ENCODE assay signal across 1 cellular context in the genomic region with DNA sequence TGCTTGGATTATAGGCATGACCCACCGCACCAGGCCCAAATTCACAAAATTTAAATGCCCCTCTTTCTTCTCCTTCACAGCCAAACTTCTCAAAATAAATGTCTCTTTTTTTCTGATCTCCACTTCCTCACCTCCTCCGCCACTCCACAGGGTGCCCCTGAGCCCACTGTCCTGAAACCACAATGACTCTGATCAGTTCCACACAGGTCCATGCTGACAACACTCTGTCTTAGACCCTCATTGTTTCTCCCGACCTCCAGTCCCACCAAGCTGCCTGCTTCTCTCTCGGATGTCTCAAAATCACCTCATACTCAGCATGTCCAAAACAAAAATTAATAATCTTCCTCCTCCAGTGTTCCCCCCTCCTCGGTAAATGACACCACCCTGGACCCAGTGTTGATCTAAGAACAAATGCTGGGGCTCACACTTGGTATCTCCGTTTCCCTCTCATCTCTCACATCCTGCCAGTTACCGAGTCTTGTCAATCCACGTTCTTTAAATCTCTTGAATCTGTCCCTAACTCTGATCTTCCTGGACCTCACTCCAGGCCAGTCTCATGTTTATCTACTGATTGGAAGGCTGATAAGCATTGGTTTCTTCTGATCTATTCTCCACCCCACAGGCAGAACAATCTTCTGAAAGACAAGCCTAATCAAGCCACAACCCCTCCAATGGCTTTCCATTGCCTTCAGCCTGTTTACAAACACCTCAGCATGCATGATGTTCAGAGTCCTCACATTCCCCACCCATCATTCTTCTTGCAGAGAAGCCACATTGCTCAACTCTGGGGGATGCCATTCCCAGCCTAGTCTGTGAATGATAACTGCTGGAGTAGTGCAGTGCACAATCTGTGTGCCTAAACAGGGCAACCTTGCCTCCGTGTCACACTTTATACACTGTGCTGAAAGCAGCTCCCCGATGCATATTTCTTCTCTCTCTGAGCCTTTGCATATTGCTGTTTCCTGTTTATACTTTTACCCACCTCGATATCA.
TF ChIP-seq lines count a peak whose summit lies in the region.

No MANE protein-coding gene starts in this region.

TF ChIP-seq in H1, 55 proteins besides CTCF, POLR2A, EP300 and RAD21 (continued from another document):
- TF ChIP-seq, protein P1, sequence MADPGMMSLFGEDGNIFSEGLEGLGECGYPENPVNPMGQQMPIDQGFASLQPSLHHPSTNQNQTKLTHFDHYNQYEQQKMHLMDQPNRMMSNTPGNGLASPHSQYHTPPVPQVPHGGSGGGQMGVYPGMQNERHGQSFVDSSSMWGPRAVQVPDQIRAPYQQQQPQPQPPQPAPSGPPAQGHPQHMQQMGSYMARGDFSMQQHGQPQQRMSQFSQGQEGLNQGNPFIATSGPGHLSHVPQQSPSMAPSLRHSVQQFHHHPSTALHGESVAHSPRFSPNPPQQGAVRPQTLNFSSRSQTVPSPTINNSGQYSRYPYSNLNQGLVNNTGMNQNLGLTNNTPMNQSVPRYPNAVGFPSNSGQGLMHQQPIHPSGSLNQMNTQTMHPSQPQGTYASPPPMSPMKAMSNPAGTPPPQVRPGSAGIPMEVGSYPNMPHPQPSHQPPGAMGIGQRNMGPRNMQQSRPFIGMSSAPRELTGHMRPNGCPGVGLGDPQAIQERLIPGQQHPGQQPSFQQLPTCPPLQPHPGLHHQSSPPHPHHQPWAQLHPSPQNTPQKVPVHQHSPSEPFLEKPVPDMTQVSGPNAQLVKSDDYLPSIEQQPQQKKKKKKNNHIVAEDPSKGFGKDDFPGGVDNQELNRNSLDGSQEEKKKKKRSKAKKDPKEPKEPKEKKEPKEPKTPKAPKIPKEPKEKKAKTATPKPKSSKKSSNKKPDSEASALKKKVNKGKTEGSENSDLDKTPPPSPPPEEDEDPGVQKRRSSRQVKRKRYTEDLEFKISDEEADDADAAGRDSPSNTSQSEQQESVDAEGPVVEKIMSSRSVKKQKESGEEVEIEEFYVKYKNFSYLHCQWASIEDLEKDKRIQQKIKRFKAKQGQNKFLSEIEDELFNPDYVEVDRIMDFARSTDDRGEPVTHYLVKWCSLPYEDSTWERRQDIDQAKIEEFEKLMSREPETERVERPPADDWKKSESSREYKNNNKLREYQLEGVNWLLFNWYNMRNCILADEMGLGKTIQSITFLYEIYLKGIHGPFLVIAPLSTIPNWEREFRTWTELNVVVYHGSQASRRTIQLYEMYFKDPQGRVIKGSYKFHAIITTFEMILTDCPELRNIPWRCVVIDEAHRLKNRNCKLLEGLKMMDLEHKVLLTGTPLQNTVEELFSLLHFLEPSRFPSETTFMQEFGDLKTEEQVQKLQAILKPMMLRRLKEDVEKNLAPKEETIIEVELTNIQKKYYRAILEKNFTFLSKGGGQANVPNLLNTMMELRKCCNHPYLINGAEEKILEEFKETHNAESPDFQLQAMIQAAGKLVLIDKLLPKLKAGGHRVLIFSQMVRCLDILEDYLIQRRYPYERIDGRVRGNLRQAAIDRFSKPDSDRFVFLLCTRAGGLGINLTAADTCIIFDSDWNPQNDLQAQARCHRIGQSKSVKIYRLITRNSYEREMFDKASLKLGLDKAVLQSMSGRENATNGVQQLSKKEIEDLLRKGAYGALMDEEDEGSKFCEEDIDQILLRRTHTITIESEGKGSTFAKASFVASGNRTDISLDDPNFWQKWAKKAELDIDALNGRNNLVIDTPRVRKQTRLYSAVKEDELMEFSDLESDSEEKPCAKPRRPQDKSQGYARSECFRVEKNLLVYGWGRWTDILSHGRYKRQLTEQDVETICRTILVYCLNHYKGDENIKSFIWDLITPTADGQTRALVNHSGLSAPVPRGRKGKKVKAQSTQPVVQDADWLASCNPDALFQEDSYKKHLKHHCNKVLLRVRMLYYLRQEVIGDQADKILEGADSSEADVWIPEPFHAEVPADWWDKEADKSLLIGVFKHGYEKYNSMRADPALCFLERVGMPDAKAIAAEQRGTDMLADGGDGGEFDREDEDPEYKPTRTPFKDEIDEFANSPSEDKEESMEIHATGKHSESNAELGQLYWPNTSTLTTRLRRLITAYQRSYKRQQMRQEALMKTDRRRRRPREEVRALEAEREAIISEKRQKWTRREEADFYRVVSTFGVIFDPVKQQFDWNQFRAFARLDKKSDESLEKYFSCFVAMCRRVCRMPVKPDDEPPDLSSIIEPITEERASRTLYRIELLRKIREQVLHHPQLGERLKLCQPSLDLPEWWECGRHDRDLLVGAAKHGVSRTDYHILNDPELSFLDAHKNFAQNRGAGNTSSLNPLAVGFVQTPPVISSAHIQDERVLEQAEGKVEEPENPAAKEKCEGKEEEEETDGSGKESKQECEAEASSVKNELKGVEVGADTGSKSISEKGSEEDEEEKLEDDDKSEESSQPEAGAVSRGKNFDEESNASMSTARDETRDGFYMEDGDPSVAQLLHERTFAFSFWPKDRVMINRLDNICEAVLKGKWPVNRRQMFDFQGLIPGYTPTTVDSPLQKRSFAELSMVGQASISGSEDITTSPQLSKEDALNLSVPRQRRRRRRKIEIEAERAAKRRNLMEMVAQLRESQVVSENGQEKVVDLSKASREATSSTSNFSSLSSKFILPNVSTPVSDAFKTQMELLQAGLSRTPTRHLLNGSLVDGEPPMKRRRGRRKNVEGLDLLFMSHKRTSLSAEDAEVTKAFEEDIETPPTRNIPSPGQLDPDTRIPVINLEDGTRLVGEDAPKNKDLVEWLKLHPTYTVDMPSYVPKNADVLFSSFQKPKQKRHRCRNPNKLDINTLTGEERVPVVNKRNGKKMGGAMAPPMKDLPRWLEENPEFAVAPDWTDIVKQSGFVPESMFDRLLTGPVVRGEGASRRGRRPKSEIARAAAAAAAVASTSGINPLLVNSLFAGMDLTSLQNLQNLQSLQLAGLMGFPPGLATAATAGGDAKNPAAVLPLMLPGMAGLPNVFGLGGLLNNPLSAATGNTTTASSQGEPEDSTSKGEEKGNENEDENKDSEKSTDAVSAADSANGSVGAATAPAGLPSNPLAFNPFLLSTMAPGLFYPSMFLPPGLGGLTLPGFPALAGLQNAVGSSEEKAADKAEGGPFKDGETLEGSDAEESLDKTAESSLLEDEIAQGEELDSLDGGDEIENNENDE (IDR thresholded peaks at IDR 0.05; ENCODE audit: insufficient replicate concordance, low read length), result no peak
- TF ChIP-seq, protein P2, sequence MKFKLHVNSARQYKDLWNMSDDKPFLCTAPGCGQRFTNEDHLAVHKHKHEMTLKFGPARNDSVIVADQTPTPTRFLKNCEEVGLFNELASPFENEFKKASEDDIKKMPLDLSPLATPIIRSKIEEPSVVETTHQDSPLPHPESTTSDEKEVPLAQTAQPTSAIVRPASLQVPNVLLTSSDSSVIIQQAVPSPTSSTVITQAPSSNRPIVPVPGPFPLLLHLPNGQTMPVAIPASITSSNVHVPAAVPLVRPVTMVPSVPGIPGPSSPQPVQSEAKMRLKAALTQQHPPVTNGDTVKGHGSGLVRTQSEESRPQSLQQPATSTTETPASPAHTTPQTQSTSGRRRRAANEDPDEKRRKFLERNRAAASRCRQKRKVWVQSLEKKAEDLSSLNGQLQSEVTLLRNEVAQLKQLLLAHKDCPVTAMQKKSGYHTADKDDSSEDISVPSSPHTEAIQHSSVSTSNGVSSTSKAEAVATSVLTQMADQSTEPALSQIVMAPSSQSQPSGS (IDR thresholded peaks at IDR 0.05; ENCODE audit: low read length), result no peak
- no peak for TF ChIP-seq HDAC2 (IDR thresholded peaks at IDR 0.05; ENCODE audit: borderline replicate concordance in 1 of 2, low read depth in 2 of 2, low read length in 2 of 2)
- no peak for TF ChIP-seq BRCA1 (IDR thresholded peaks at IDR 0.05; ENCODE audit: low read depth, low read length)
- TF ChIP-seq ASH2L (IDR thresholded peaks at IDR 0.05; ENCODE audit: low read length), result no peak
- TF ChIP-seq JUN (IDR thresholded peaks at IDR 0.05; ENCODE audit: low read depth, low read length), result no peak
- TF ChIP-seq SP2 (IDR thresholded peaks at IDR 0.05; ENCODE audit: low read length), result no peak
- no peak for TF ChIP-seq POU5F1 (IDR thresholded peaks at IDR 0.05; ENCODE audit: low read depth, low read length)
- TF ChIP-seq BACH1 (IDR thresholded peaks at IDR 0.05; ENCODE audit: low read length), result no peak
- TF ChIP-seq RFX5 (IDR thresholded peaks at IDR 0.05; ENCODE audit: borderline replicate concordance, low read depth, low read length), result no peak
